9 cellular contexts compared by ENCODE assay signal in the genomic region with DNA sequence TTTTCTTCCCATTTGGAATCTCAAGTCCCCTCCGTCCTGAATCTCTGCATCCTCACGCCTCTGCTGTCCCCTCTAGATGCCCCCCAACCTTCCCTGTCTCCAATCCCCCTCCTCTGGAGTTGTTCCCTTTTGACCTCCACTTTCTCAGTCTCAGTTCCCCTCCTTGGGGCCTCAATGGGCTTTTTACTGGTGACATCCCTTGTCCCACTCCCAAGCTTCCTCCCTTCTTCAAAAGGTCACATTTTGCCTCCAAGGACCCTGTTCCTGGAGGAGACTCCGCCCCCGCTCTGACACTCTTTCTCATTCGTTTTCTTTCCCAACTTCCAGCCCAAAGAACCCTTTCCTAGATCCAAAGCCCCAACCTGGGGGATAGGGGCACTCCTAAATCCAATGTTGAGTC. TPM values are rescaled to one million over a fixed set of nuclear protein-coding genes. Genes with fewer than 3 reads are reported as not detected.
A peak's percentile ranks its signal among the peaks of the same experiment; 100 is the strongest.
DNase-seq lines count a peak whose midpoint lies in the region; ATAC-seq, FAIRE-seq and TF ChIP-seq lines count a peak whose summit lies in the region.
"Had no signal": no experiment of that assay in that cellular context is flagged by ENCODE, and none has a peak within 500 bp of the region (broad histone marks: within the 10 kb centered on the region; RNA-seq: fewer than 3 reads in every experiment).

No MANE protein-coding gene starts in this region.

- CTCF ChIA-PET in AG04450 (lab: Charles Lee): interaction anchor here (0.6 to 1.0 kb wide), 3 partner anchors 9 to 141 kb away, joined by 3 to 4 read pairs (median 3); no protein-coding TSS in a partner anchor

- FAIRE-seq in bronchial epithelial cell (lab: Jason Lieb, UNC): no peak
- FAIRE-seq: GM18507 had no signal

- no peak for ATAC-seq in HG03139 (IDR thresholded peaks at IDR 0.05; ENCODE audit: unreplicated experiment)
- ATAC-seq in GM18868 (IDR thresholded peaks at IDR 0.05; ENCODE audit: unreplicated experiment): no peak

- H3K27me3 ChIP-seq in AG04450 (ENCODE audit: control insufficient read depth, insufficient read depth, low read length) (no peaks in the 10 kb centered on the region), bronchial epithelial cell (ENCODE audit: control insufficient read depth, insufficient read depth, low read length) (no peaks in the 10 kb centered on the region), muscle layer of duodenum (ENCODE audit: low read depth, low read length) (no peaks in the 10 kb centered on the region)

- H3K4me1 Mint-ChIP-seq in IgD-negative memory B cell: peaks cover 16 to 25% (median 22%) of the 10 kb centered on the region in 3 donors

- POLR2A ChIA-PET in AG04450 (lab: Yijun Ruan, JAX): interaction anchor here (0.6 to 1.0 kb wide), 2 partner anchors 54 to 61 kb away, joined by 3 read pairs; a partner anchor contains a TSS

- DNase-seq in AG04450 (ENCODE audit: low read depth, low spot score) (no peak), bronchial epithelial cell (ENCODE audit: low read depth) (no peak), NCI-H345 (lab: John Stamatoyannopoulos, UW) (no peak)
- DNase-seq in stimulated activated naive CD4-positive, alpha-beta T cell treated with Interleukin-2 at 50 U/mL for 16 hours (lab: John Stamatoyannopoulos, UW): no peak

- TF ChIP-seq CTCF in AG04450 (IDR thresholded peaks at IDR 0.05; ENCODE audit: low read depth, low read length): no peak
- TF ChIP-seq CTCF in bronchial epithelial cell (IDR thresholded peaks at IDR 0.05; ENCODE audit: insufficient read depth, low read length, severe bottlenecking): no peak

- no peaks in the 10 kb centered on the region for H3K36me3 Mint-ChIP-seq in IgD-negative memory B cell

- H3K36me3 ChIP-seq in bronchial epithelial cell (ENCODE audit: control insufficient read depth, insufficient read depth, low read length) (peaks cover 2% of the 10 kb centered on the region), muscle layer of duodenum (ENCODE audit: control insufficient read depth in 1 of 2, insufficient read depth in 2 of 2, low read length in 2 of 2) (no peaks in the 10 kb centered on the region)

- peaks cover 8 to 29% of the 10 kb centered on the region in 2 donors for H3K4me1 ChIP-seq in muscle layer of duodenum (ENCODE audit: control insufficient read depth in 1 of 2, insufficient read depth in 2 of 2, low read length in 2 of 2)

- H3K4me3 ChIP-seq in AG04450 (ENCODE audit: low read depth, low read length) (peak overlapping the region; percentile 91), bronchial epithelial cell (ENCODE audit: low read depth, low read length) (peak overlapping the region; percentile 89), muscle layer of duodenum (ENCODE audit: low read depth in 1 of 2, low read length in 2 of 2) (peak overlapping the region; percentile 74 to 78)

- H3K9me3 Mint-ChIP-seq in IgD-negative memory B cell: no peaks in the 10 kb centered on the region

- H3K27ac ChIP-seq in AG04450 (ENCODE audit: low read depth, low read length) (peak overlapping the region; percentile 87), muscle layer of duodenum (ENCODE audit: low read length) (peak overlapping the region; percentile 84)

- peak overlapping the region; percentile 82 to 97 (median 90) for H3K4me3 Mint-ChIP-seq in IgD-negative memory B cell

- H3K9me3 ChIP-seq in AG04450 (ENCODE audit: control insufficient read depth, insufficient read depth, low read length) (peaks cover 2% of the 10 kb centered on the region; the same call in 1 of the 2 replicates), muscle layer of duodenum (ENCODE audit: control insufficient read depth in 1 of 2, low read length in 2 of 2) (no peaks in the 10 kb centered on the region)

- H3K27me3 Mint-ChIP-seq in IgD-negative memory B cell: no peaks in the 10 kb centered on the region

- peak overlapping the region in 2 of 3 donors; percentile 28 to 67 for H3K27ac Mint-ChIP-seq in IgD-negative memory B cell

RNA-seq across cellular contexts. Expression of a gene that starts 1.0 kb away (rescaled TPM):
- 148 and 162 TPM in 2 replicates for polyA plus RNA-seq in AG04450 (2011; rRNA removed)
- polyA minus RNA-seq in AG04450 (2011; rRNA and poly(A)+ RNA removed): 92.4 and 96.9 TPM in 2 replicates
- 76.8 TPM for polyA plus RNA-seq in IgD-negative memory B cell
- 120 and 206 TPM in 2 replicates for total RNA-seq in bronchial epithelial cell

RNA-seq across cellular contexts. Expression of a gene that starts 11.2 kb away (rescaled TPM):
- polyA plus RNA-seq in AG04450 (2011; rRNA removed) (28.0 and 28.7 TPM in 2 replicates), IgD-negative memory B cell (4.4 TPM)
- 42.8 and 44.1 TPM in 2 replicates for polyA minus RNA-seq in AG04450 (2011; rRNA and poly(A)+ RNA removed)
- total RNA-seq in bronchial epithelial cell: 24.0 and 37.1 TPM in 2 replicates
